8 cellular contexts compared by ENCODE assay signal in genomic region chr12:110613771-110614684, GRCh38. TPM values are rescaled to one million over a fixed set of nuclear protein-coding genes. Genes with fewer than 3 reads are reported as not detected.
A peak's percentile ranks its signal among the peaks of the same experiment; 100 is the strongest.
DNase-seq lines count a peak whose midpoint lies in the region; ATAC-seq and TF ChIP-seq lines count a peak whose summit lies in the region.

Gene TCTN1, plus strand, starts transcription at chr12:110614129. Its CDS starts 54 bp downstream, at chr12:110614183.

- CTCF ChIA-PET in BJ (lab: Yijun Ruan, JAX), result interaction anchor here (0.7 to 3.9 kb wide), 6 partner anchors 13 to 274 kb away, joined by 3 to 28 read pairs (median 4); partner anchors contain the start of gene FAM216A

- peak; percentile 71 for DNase-seq in BJ (ENCODE audit: low read depth)
- DNase-seq in GM19240 (ENCODE audit: insufficient read length, low spot score), result peak; percentile 77
- peak; percentile 73 for DNase-seq in NCI-H524 treated with DMSO at 0.1 percent for 48 hours (lab: John Stamatoyannopoulos, UW)
- DNase-seq in activated CD4-positive, alpha-beta T cell treated with anti-CD3 and anti-CD28 coated beads, Interleukin-2, amount 10 ng/mL, durations not matched to agents 24 days and 14 days, result peak; percentile 100
- DNase-seq in colonic mucosa, result peak; percentile 98
- peak; percentile 97 for DNase-seq in kidney tubule cell (ENCODE audit: low spot score)
- peak; percentile 88 to 93 for DNase-seq in stimulated activated CD4-positive, alpha-beta T cell treated with anti-CD3 and anti-CD28 coated beads, Interleukin-1b, Interleukin-23, amount 100 ng/mL, for 1 hour (ENCODE audit: low read depth in 2 of 2)

- H3K27ac ChIP-seq in colonic mucosa, result peak within 1 kb of the TSS; percentile 64

- peak within 1 kb of the TSS; percentile 83 for H3K27ac Mint-ChIP-seq in activated CD4-positive, alpha-beta T cell treated with anti-CD3 and anti-CD28 coated beads, Interleukin-2, amount 10 ng/mL, durations not matched to agents 24 days and 14 days

- peaks cover 10% of the 10 kb centered on the region for H3K4me1 Mint-ChIP-seq in activated CD4-positive, alpha-beta T cell treated with anti-CD3 and anti-CD28 coated beads, Interleukin-2, amount 10 ng/mL, durations not matched to agents 24 days and 14 days

- TF ChIP-seq CTCF in BJ (IDR thresholded peaks at IDR 0.05; ENCODE audit: insufficient read depth, low read depth, low read length), result no peak
- TF ChIP-seq CTCF in colonic mucosa (IDR thresholded peaks at IDR 0.05), result no peak

- H3K4me3 ChIP-seq in BJ (ENCODE audit: low read depth, low read length) (peak within 1 kb of the TSS; percentile 69), colonic mucosa (peak within 1 kb of the TSS; percentile 81)

- POLR2A ChIA-PET in BJ (lab: Charles Lee), result no interaction called here

- H3K36me3 Mint-ChIP-seq in activated CD4-positive, alpha-beta T cell treated with anti-CD3 and anti-CD28 coated beads, Interleukin-2, amount 10 ng/mL, durations not matched to agents 24 days and 14 days (ENCODE audit: low read depth), result no peaks in the 10 kb centered on the region

- H3K36me3 ChIP-seq in BJ (ENCODE audit: control insufficient read depth, insufficient read depth, low read length) (no peaks in the 10 kb centered on the region), colonic mucosa (no peaks in the 10 kb centered on the region)

- ATAC-seq in HG03460 (IDR thresholded peaks at IDR 0.05; ENCODE audit: unreplicated experiment), result peak; percentile 95

- no peaks in the 10 kb centered on the region for H3K9me3 ChIP-seq in colonic mucosa

- intact Hi-C loops in activated CD4-positive, alpha-beta T cell treated with anti-CD3 and anti-CD28 coated beads, Interleukin-2, amount 10 ng/mL, durations not matched to agents 24 days and 14 days (cut with micrococcal nuclease), result no loop called here
- intact Hi-C loops in colonic mucosa (cut with DNase I), result no loop called here

- no peaks in the 10 kb centered on the region for H3K27me3 ChIP-seq in BJ (ENCODE audit: control insufficient read depth, insufficient read depth, low read length)
- H3K27me3 ChIP-seq in colonic mucosa, result no peaks in the 10 kb centered on the region

- peaks cover 6% of the 10 kb centered on the region for H3K4me1 ChIP-seq in colonic mucosa

- H3K9me3 Mint-ChIP-seq in activated CD4-positive, alpha-beta T cell treated with anti-CD3 and anti-CD28 coated beads, Interleukin-2, amount 10 ng/mL, durations not matched to agents 24 days and 14 days, result no peaks in the 10 kb centered on the region

- H3K4me3 Mint-ChIP-seq in activated CD4-positive, alpha-beta T cell treated with anti-CD3 and anti-CD28 coated beads, Interleukin-2, amount 10 ng/mL, durations not matched to agents 24 days and 14 days, result peak within 1 kb of the TSS; percentile 85

- H3K27me3 Mint-ChIP-seq in activated CD4-positive, alpha-beta T cell treated with anti-CD3 and anti-CD28 coated beads, Interleukin-2, amount 10 ng/mL, durations not matched to agents 24 days and 14 days, result no peaks in the 10 kb centered on the region

- H3K9ac ChIP-seq in colonic mucosa (ENCODE audit: low read depth in 2 of 2, low read length in 2 of 2), result peak within 1 kb of the TSS; percentile 60 to 85

RNA-seq across cellular contexts. Expression of gene TCTN1, which starts in this region (rescaled TPM):
- 34.0 and 34.1 TPM in 2 replicates for polyA plus RNA-seq in BJ (2011; rRNA removed)
- 13.9 and 20.2 TPM in 2 replicates for polyA minus RNA-seq in BJ (2011; rRNA and poly(A)+ RNA removed)
- total RNA-seq in activated CD4-positive, alpha-beta T cell treated with anti-CD3 and anti-CD28 coated beads, Interleukin-2, amount 10 ng/mL, durations not matched to agents 24 days and 14 days, result 11.7 and 15.4 TPM in 2 replicates
- total RNA-seq in colonic mucosa, result 10 to 100 TPM in 1 of 2 donors, 1 to 10 TPM in 1; 9.2 to 10.2 TPM

Comparison
In these comparisons a context has a peak if more than half of its experiments do, and no peak if none do; other contexts are left out.
1. Peak in every context shown above with its lines: DNase-seq, ATAC-seq, H3K4me3 ChIP-seq and H3K27ac ChIP-seq.